In genomic region chr20:21102691-21103311, GRCh38 we compare ENCODE assay signal across 1 cellular context.
TF ChIP-seq lines count a peak whose summit lies in the region.

No MANE protein-coding gene starts in this region.

TF ChIP-seq in GM12878, 131 proteins besides CTCF, POLR2A, EP300 and RAD21 (continued from another document):
- TF ChIP-seq CEBPZ (IDR thresholded peaks at IDR 0.05; ENCODE audit: low read depth, low read length) (no peak), ELK1 (IDR thresholded peaks at IDR 0.05; ENCODE audit: low read depth, low read length) (no peak), KAT2A (conservative IDR thresholded peaks at IDR 0.05; ENCODE audit: control insufficient read depth, low read depth, low read length) (no peak), ZBED1 (IDR thresholded peaks at IDR 0.05; ENCODE audit: borderline replicate concordance) (no peak), RBBP5 (conservative IDR thresholded peaks at IDR 0.05) (no peak), SMARCA5 (IDR thresholded peaks at IDR 0.05) (no peak), PKNOX1 (IDR thresholded peaks at IDR 0.05) (peak; percentile 66; the same call in 1 of the 2 replicates), WRNIP1 (IDR thresholded peaks at IDR 0.05; ENCODE audit: borderline replicate concordance, low read depth, low read length) (no peak), REST (IDR thresholded peaks at IDR 0.05; ENCODE audit: low read depth, low read length) (peak; percentile 62; the same call in 1 of the 2 replicates)
